9 cellular contexts compared by ENCODE assay signal in genomic region chr20:31711416-31712111, GRCh38. TPM values are rescaled to one million over a fixed set of nuclear protein-coding genes. Genes with fewer than 3 reads are reported as not detected.
A peak's percentile ranks its signal among the peaks of the same experiment; 100 is the strongest.
DNase-seq lines count a peak whose midpoint lies in the region; ATAC-seq and TF ChIP-seq lines count a peak whose summit lies in the region.
"Had no signal": no experiment of that assay in that cellular context is flagged by ENCODE, and none has a peak within 500 bp of the region (broad histone marks: within the 10 kb centered on the region; RNA-seq: fewer than 3 reads in every experiment).

No MANE protein-coding gene starts in this region.

- H3K9ac ChIP-seq in mucosa of rectum (ENCODE audit: low read depth in 1 of 2, low read length in 2 of 2) = peak overlapping the region; percentile 14 to 55

- TF ChIP-seq POLR2A in heart left ventricle (IDR thresholded peaks at IDR 0.05) (peak in 1 of 2 donors; percentile 36), uterus (IDR thresholded peaks at IDR 0.05) (peak in 1 of 2 donors; percentile 37)

- H3K4me3 ChIP-seq in heart left ventricle (peak overlapping the region in 8 of 12 donors; percentile 3 to 44 (median 24)), mucosa of rectum (ENCODE audit: low read length in 2 of 2) (no peak overlapping the region), uterus (no peak overlapping the region)

- intact Hi-C loops in heart left ventricle (cut with DNase I) (loop anchor here in 4 of 10 donors (2.0 to 10.0 kb wide), 3 partner anchors 34 to 137 kb away; no protein-coding TSS in a partner anchor), Right ventricle myocardium inferior (cut with DNase I) (loop anchor here (1.0 kb wide), 1 partner anchor 41 kb away; no protein-coding TSS in a partner anchor), uterus (cut with DNase I; ENCODE audit: low total_unique reads) (no loop called here)

- H3K27ac ChIP-seq in heart left ventricle (peak overlapping the region; percentile 97 to 100 (median 98)), angular gyrus (ENCODE audit: low read depth, low read length) (peak overlapping the region; percentile 99), mucosa of rectum (ENCODE audit: low read depth in 2 of 2, low read length in 2 of 2) (peak overlapping the region; percentile 80 to 84), uterus (peak overlapping the region; percentile 85 to 98)

- TF ChIP-seq CTCF in heart left ventricle (IDR thresholded peaks at IDR 0.05) (no peak), uterus (IDR thresholded peaks at IDR 0.05) (no peak)

- H3K9me3 ChIP-seq in heart left ventricle (no peaks in the 10 kb centered on the region), mucosa of rectum (ENCODE audit: control insufficient read depth in 2 of 2, low read length in 2 of 2) (no peaks in the 10 kb centered on the region), uterus (no peaks in the 10 kb centered on the region)

- ATAC-seq in heart left ventricle (no peak), Right ventricle myocardium inferior (no peak), HG02798 (IDR thresholded peaks at IDR 0.05; ENCODE audit: poor library complexity, unreplicated experiment) (no peak), HG03097 (IDR thresholded peaks at IDR 0.05; ENCODE audit: low FRiP score, unreplicated experiment) (no peak)

- H3K4me1 ChIP-seq in heart left ventricle (peaks cover 36 to 100% (median 85%) of the 10 kb centered on the region in 12 donors), mucosa of rectum (ENCODE audit: control insufficient read depth in 2 of 2, insufficient read depth in 2 of 2, low read length in 2 of 2) (peaks cover 49 to 57% of the 10 kb centered on the region in 2 donors), uterus (peaks cover 0 to 10% of the 10 kb centered on the region in 2 donors)

- H3K27me3 ChIP-seq in heart left ventricle (no peaks in the 10 kb centered on the region), mucosa of rectum (ENCODE audit: control insufficient read depth in 2 of 2, insufficient read depth in 2 of 2, low read length in 2 of 2) (no peaks in the 10 kb centered on the region), uterus (no peaks in the 10 kb centered on the region)

- H3K36me3 ChIP-seq in heart left ventricle = peaks cover 0 to 74% (median 31%) of the 10 kb centered on the region in 9 donors
- peaks cover 19 to 24% of the 10 kb centered on the region in 2 donors for H3K36me3 ChIP-seq in mucosa of rectum (ENCODE audit: control insufficient read depth in 2 of 2, insufficient read depth in 2 of 2, low read length in 2 of 2)
- no peaks in the 10 kb centered on the region for H3K36me3 ChIP-seq in uterus

- DNase-seq in heart left ventricle (no peak), Right ventricle myocardium inferior (ENCODE audit: missing footprints) (no peak), uterus (no peak), activated gamma-delta T cell treated with Interleukin-2 at 50 U/mL for 16 hours (no peak)
- DNase-seq: activated CD4-positive, alpha-beta T cell treated with anti-CD3 and anti-CD28 coated beads for 4 hours had no signal

RNA-seq across cellular contexts. Expression of gene BCL2L1, which starts 11.1 kb away (rescaled TPM):
- total RNA-seq in heart left ventricle (100 to 1,000 TPM in 1 of 9 donors, 10 to 100 TPM in 8; 32.2 to 176 (median 62.6) TPM), Right ventricle myocardium inferior (55.2 TPM), uterus (100 to 1,000 TPM in 1 of 4 donors, 10 to 100 TPM in 3; 35.0 to 113 (median 57.4) TPM)
- 100 to 1,000 TPM in 1 of 2 donors, 10 to 100 TPM in 1; 43.1 to 217 TPM for polyA plus RNA-seq in heart left ventricle

RNA-seq across cellular contexts. Expression of gene TPX2, which starts 27.5 kb away (rescaled TPM):
- total RNA-seq in heart left ventricle (10 to 100 TPM in 1 of 9 donors, 1 to 10 TPM in 3, under 1 TPM in 5; 0.38 to 15.2 (median 0.77) TPM), Right ventricle myocardium inferior (1.2 TPM), uterus (10 to 100 TPM in 1 of 4 donors, under 1 TPM in 2, not detected in 1; 0.12 to 32.4 (median 0.59) TPM)
- polyA plus RNA-seq in heart left ventricle = under 1 TPM; 0.04 to 0.97 TPM

Comparison
In these comparisons a context has a peak if more than half of its experiments do, and no peak if none do; other contexts are left out.
1. H3K4me3 ChIP-seq: peak in heart left ventricle (8 of 12); none in mucosa of rectum (0 of 2) and uterus (0 of 2).
2. Peak in every context shown above with its lines, with median percentiles within 50 percentile points of each other: H3K27ac ChIP-seq.